In the genomic region with DNA sequence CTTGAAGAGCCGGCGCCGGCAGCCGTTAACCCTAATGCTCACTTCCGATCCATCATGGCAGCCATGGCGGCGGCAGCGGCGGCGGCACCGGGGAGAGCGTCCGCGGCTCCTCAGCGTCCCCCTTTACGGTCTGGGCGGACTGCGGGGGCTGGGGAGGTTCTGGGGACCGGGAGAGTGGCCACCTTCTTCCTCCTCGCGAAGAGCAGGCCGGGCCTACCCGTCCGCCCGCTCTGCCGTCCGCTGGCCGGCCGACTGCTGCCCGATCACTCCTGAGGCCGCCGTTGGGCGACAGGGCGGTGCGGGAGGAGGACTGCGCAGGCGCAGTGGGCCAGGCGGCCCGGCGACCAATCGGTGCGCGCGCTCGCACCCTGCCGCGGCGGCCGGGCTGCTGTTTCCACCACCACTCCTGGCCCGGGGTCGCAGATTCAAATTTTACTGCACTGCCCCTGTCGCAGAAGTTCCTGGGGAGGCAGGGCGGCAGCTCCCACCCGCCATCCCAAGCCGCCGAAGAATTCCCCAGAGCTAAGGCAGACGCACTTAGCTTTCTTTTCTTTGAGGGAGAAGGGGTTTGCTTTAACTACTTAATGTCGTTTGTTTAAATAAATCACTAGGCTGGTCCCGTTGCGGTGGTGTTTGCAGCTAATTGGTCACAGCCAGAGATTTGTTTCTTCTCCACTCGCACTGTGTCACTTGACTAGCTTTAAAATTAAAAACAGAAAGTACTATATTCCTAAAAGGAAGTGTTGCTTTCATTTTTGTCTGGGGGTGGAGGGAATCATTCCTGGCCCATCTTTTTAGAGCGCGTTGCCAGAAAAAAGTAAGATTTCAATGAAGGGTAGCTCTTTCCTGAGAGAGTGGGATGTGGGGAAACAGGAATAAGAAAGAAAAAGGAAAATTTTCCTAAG, we compare ENCODE assay signal across 8 cellular contexts. TPM values are rescaled to one million over a fixed set of nuclear protein-coding genes. Genes with fewer than 3 reads are reported as not detected.
DNase-seq lines count a peak whose midpoint lies in the region; ATAC-seq, FAIRE-seq and TF ChIP-seq lines count a peak whose summit lies in the region.

A gene (minus strand): TSS at position 290 of the 905 bp plus-strand sequence. CDS start 452 bp downstream, outside the sequence.

- H3K4me1 ChIP-seq in right atrium auricular region, result peaks cover 0 to 33% of the 10 kb centered on the region in 2 donors

- H3K9me3 Mint-ChIP-seq in T-helper 2 cell treated with Interferon-gamma antibody and Interleukin-4, amounts not matched to agents 5 μg/mL and 100 μg/mL, for 36 hours, result no peaks in the 10 kb centered on the region

- H3K4me3 Mint-ChIP-seq in T-helper 2 cell treated with Interferon-gamma antibody and Interleukin-4, amounts not matched to agents 5 μg/mL and 100 μg/mL, for 36 hours, result peak within 1 kb of the TSS; percentile 98

- H3K27me3 Mint-ChIP-seq in T-helper 2 cell treated with Interferon-gamma antibody and Interleukin-4, amounts not matched to agents 5 μg/mL and 100 μg/mL, for 36 hours (ENCODE audit: low read depth), result no peaks in the 10 kb centered on the region

- peaks cover 27% of the 10 kb centered on the region for H3K4me1 Mint-ChIP-seq in T-helper 2 cell treated with Interferon-gamma antibody and Interleukin-4, amounts not matched to agents 5 μg/mL and 100 μg/mL, for 36 hours (ENCODE audit: low read depth)

- ATAC-seq in GM18502 (IDR thresholded peaks at IDR 0.05; ENCODE audit: poor library complexity, unreplicated experiment), result peak; percentile 91
- ATAC-seq in HG02884 (IDR thresholded peaks at IDR 0.05; ENCODE audit: unreplicated experiment), result peak; percentile 90

- peak; percentile 98 for FAIRE-seq in urothelium cell line (lab: Jason Lieb, UNC)

- H3K4me3 ChIP-seq in right atrium auricular region, result peak within 1 kb of the TSS; percentile 85 to 93

- peak within 1 kb of the TSS; percentile 96 to 99 for H3K27ac ChIP-seq in right atrium auricular region

- peaks cover 26% of the 10 kb centered on the region for H3K36me3 Mint-ChIP-seq in T-helper 2 cell treated with Interferon-gamma antibody and Interleukin-4, amounts not matched to agents 5 μg/mL and 100 μg/mL, for 36 hours (ENCODE audit: low read depth)

- H3K27me3 ChIP-seq in right atrium auricular region, result no peaks in the 10 kb centered on the region

- DNase-seq in NCI-H1694 (lab: John Stamatoyannopoulos, UW) (peak; percentile 77), anterior cingulate cortex (lab: John Stamatoyannopoulos, UW) (peak in 57 of 58 donors; percentile 50 to 92 (median 84)), right atrium auricular region (ENCODE audit: low spot score) (peak; percentile 84), putamen (ENCODE audit: low spot score) (peak; percentile 90), urothelium cell line (ENCODE audit: low spot score) (peak; percentile 99)
- DNase-seq in T-helper 2 cell treated with Interferon-gamma antibody and Interleukin-4, amounts not matched to agents 5 μg/mL and 100 μg/mL, for 36 hours (ENCODE audit: low spot score), result peak; percentile 92

- H3K27ac Mint-ChIP-seq in T-helper 2 cell treated with Interferon-gamma antibody and Interleukin-4, amounts not matched to agents 5 μg/mL and 100 μg/mL, for 36 hours, result peak within 1 kb of the TSS; percentile 94

- no peaks in the 10 kb centered on the region for H3K9me3 ChIP-seq in right atrium auricular region

- TF ChIP-seq CTCF in right atrium auricular region (IDR thresholded peaks at IDR 0.05), result no peak

- no peaks in the 10 kb centered on the region for H3K36me3 ChIP-seq in right atrium auricular region

RNA-seq across cellular contexts. Expression of the gene that starts here (rescaled TPM):
- total RNA-seq in right atrium auricular region, result 100 to 1,000 TPM; 142 to 155 TPM

Comparison
In these comparisons a context has a peak if more than half of its experiments do, and no peak if none do; other contexts are left out.
1. Peak in every context shown above with its lines: DNase-seq, ATAC-seq, H3K4me3 ChIP-seq and H3K27ac ChIP-seq.